ENCODE assay signal across 26 cellular contexts in genomic region chr4:6114181-6114580, GRCh38.
A peak's percentile ranks its signal among the peaks of the same experiment; 100 is the strongest.
DNase-seq lines count a peak whose midpoint lies in the region; ATAC-seq and TF ChIP-seq lines count a peak whose summit lies in the region.
"Had no signal": no experiment of that assay in that cellular context is flagged by ENCODE, and none has a peak within 500 bp of the region (broad histone marks: within the 10 kb centered on the region; RNA-seq: fewer than 3 reads in every experiment).

No MANE protein-coding gene starts in this region.

- H3K27me3 ChIP-seq in CD4-positive, CD25-positive, alpha-beta regulatory T cell (ENCODE audit: control insufficient read depth, insufficient read depth, low read length): no peaks in the 10 kb centered on the region
- H3K27me3 ChIP-seq in H9 (ENCODE audit: insufficient read depth, low read length): no peaks in the 10 kb centered on the region
- H3K27me3 ChIP-seq: BE2C had no signal

- H3K4me3 ChIP-seq in CD4-positive, CD25-positive, alpha-beta regulatory T cell (ENCODE audit: low read depth, low read length): no peak overlapping the region

- DNase-seq in T-helper 2 cell treated with Interferon-gamma antibody and Interleukin-4, amounts not matched to agents 5 μg/mL and 100 μg/mL, for 36 hours (ENCODE audit: low spot score): no peak
- no peak for DNase-seq in T-helper 2 cell
- DNase-seq in CD4-positive, CD25-positive, alpha-beta regulatory T cell: no peak
- DNase-seq in central memory CD8-positive, alpha-beta T cell (ENCODE audit: low spot score in 2 of 2): no peak
- DNase-seq in mesenteric fat pad (ENCODE audit: low spot score): peak; percentile 72
- no peak for DNase-seq in H9
- DNase-seq: 8988T, ACHN, BE2C, Calu3, DMS79 treated with DMSO at 0.1 percent for 48 hours, GF-D8, Karpas-422, NCI-H1092 treated with DMSO at 0.1 percent for 48 hours, NCI-H1436, NCI-H187, NCI-H2081 treated with DMSO at 0.1 percent for 48 hours, NCI-H2171, NCI-H226, NCI-H510A, NCI-H69, Right ventricle myocardium superior, RPMI8226 had no signal

- H3K36me3 ChIP-seq in CD4-positive, CD25-positive, alpha-beta regulatory T cell (ENCODE audit: control insufficient read depth, insufficient read depth, low read length): peaks cover 28% of the 10 kb centered on the region
- H3K36me3 ChIP-seq: BE2C had no signal

- peaks cover 4% of the 10 kb centered on the region for H3K36me3 Mint-ChIP-seq in T-helper 2 cell treated with Interferon-gamma antibody and Interleukin-4, amounts not matched to agents 5 μg/mL and 100 μg/mL, for 36 hours (ENCODE audit: low read depth)
- H3K36me3 Mint-ChIP-seq in CD4-positive, CD25-positive, alpha-beta regulatory T cell: peaks cover 3% of the 10 kb centered on the region
- peaks cover 7% of the 10 kb centered on the region for H3K36me3 Mint-ChIP-seq in central memory CD8-positive, alpha-beta T cell (ENCODE audit: insufficient read depth)
- H3K36me3 Mint-ChIP-seq in H9 (ENCODE audit: insufficient read depth in 1 of 3, low read depth in 3 of 3): no peaks in the 10 kb centered on the region
- H3K36me3 Mint-ChIP-seq: CD14-positive monocyte had no signal

- H3K9me3 Mint-ChIP-seq in T-helper 2 cell treated with Interferon-gamma antibody and Interleukin-4, amounts not matched to agents 5 μg/mL and 100 μg/mL, for 36 hours: no peaks in the 10 kb centered on the region
- no peaks in the 10 kb centered on the region for H3K9me3 Mint-ChIP-seq in CD4-positive, CD25-positive, alpha-beta regulatory T cell
- H3K9me3 Mint-ChIP-seq in central memory CD8-positive, alpha-beta T cell: no peaks in the 10 kb centered on the region
- no peaks in the 10 kb centered on the region for H3K9me3 Mint-ChIP-seq in H9

- no peaks in the 10 kb centered on the region for H3K4me1 ChIP-seq in CD4-positive, CD25-positive, alpha-beta regulatory T cell (ENCODE audit: control insufficient read depth, insufficient read depth, low read length, poor library complexity, severe bottlenecking)
- H3K4me1 ChIP-seq in H9 (ENCODE audit: insufficient read depth, low read length): peaks cover 13% of the 10 kb centered on the region

- no peak overlapping the region for H3K18ac ChIP-seq in H9 (ENCODE audit: insufficient read length, low read depth, low read length)

- no peak overlapping the region for H2AFZ ChIP-seq in H9 (ENCODE audit: low read length)

- H3K4me3 Mint-ChIP-seq in T-helper 2 cell treated with Interferon-gamma antibody and Interleukin-4, amounts not matched to agents 5 μg/mL and 100 μg/mL, for 36 hours: peak overlapping the region; percentile 23
- no peak overlapping the region for H3K4me3 Mint-ChIP-seq in CD4-positive, CD25-positive, alpha-beta regulatory T cell
- no peak overlapping the region for H3K4me3 Mint-ChIP-seq in central memory CD8-positive, alpha-beta T cell
- no peak overlapping the region; a peak in 1 of 5 replicates for H3K4me3 Mint-ChIP-seq in H9
- H3K4me3 Mint-ChIP-seq: CD14-positive monocyte had no signal

- H4K20me1 ChIP-seq in H9 (ENCODE audit: control insufficient read depth, insufficient read depth, insufficient read length): no peaks in the 10 kb centered on the region

- H3K9me3 ChIP-seq in CD4-positive, CD25-positive, alpha-beta regulatory T cell (ENCODE audit: control insufficient read depth in 2 of 2, low read length in 2 of 2): no peaks in the 10 kb centered on the region
- no peaks in the 10 kb centered on the region for H3K9me3 ChIP-seq in H9 (ENCODE audit: control insufficient read depth, low read depth, low read length)
- H3K9me3 ChIP-seq: BE2C had no signal

- no peak overlapping the region for H3T11ph ChIP-seq in H9 (ENCODE audit: low read length)

- H3K23ac ChIP-seq in H9 (ENCODE audit: insufficient read length, low read depth, low read length): no peak overlapping the region

- H3K9ac ChIP-seq in H9 (ENCODE audit: extremely low read depth, insufficient read length, low read length): no peak overlapping the region

- no peak overlapping the region for H3K27ac ChIP-seq in CD4-positive, CD25-positive, alpha-beta regulatory T cell (ENCODE audit: insufficient read depth, low read length, poor library complexity, severe bottlenecking)
- H3K27ac ChIP-seq in H9 (ENCODE audit: insufficient read length, low read depth, low read length): no peak overlapping the region

- H3K79me2 ChIP-seq in H9 (ENCODE audit: insufficient read depth, low read length): no peaks in the 10 kb centered on the region

- no peak overlapping the region for H4K5ac ChIP-seq in H9 (ENCODE audit: insufficient read length, low read depth, low read length)

- H4K91ac ChIP-seq in H9 (ENCODE audit: insufficient read length, low read depth, low read length): no peak overlapping the region

- WGBS in H9 (ENCODE audit: extremely low coverage, insufficient read length, low lambda C conversion rate): no CpG with 5 or more reads among the region's 3 CpGs

- peak overlapping the region; percentile 59 for H3K27ac Mint-ChIP-seq in T-helper 2 cell treated with Interferon-gamma antibody and Interleukin-4, amounts not matched to agents 5 μg/mL and 100 μg/mL, for 36 hours
- peak overlapping the region in 2 of 3 donors; percentile 33 to 67 for H3K27ac Mint-ChIP-seq in CD4-positive, CD25-positive, alpha-beta regulatory T cell
- H3K27ac Mint-ChIP-seq in central memory CD8-positive, alpha-beta T cell (ENCODE audit: low read depth): peak overlapping the region; percentile 56
- no peak overlapping the region for H3K27ac Mint-ChIP-seq in H9
- H3K27ac Mint-ChIP-seq: CD14-positive monocyte had no signal

- H2AK5ac ChIP-seq in H9 (ENCODE audit: insufficient read length, low read length): no peak overlapping the region

- no peak overlapping the region for H2BK120ac ChIP-seq in H9 (ENCODE audit: low read depth, low read length, poor library complexity, severe bottlenecking)

- no peak overlapping the region for H3K4me2 ChIP-seq in H9 (ENCODE audit: insufficient read depth, insufficient read length, low read length)

- H2BK5ac ChIP-seq in H9 (ENCODE audit: insufficient read length, low read length): no peak overlapping the region

- no peak overlapping the region for H2BK12ac ChIP-seq in H9 (ENCODE audit: insufficient read length, low read depth, low read length)

- peaks cover 4% of the 10 kb centered on the region for H3K27me3 Mint-ChIP-seq in T-helper 2 cell treated with Interferon-gamma antibody and Interleukin-4, amounts not matched to agents 5 μg/mL and 100 μg/mL, for 36 hours (ENCODE audit: low read depth)
- no peaks in the 10 kb centered on the region for H3K27me3 Mint-ChIP-seq in CD4-positive, CD25-positive, alpha-beta regulatory T cell
- no peaks in the 10 kb centered on the region for H3K27me3 Mint-ChIP-seq in central memory CD8-positive, alpha-beta T cell
- H3K27me3 Mint-ChIP-seq in H9 (ENCODE audit: low read depth): peaks cover 39% of the 10 kb centered on the region

- no peak overlapping the region for H2BK20ac ChIP-seq in H9 (ENCODE audit: low read depth, low read length, poor library complexity, severe bottlenecking)

- peaks cover 17% of the 10 kb centered on the region for H3K4me1 Mint-ChIP-seq in T-helper 2 cell treated with Interferon-gamma antibody and Interleukin-4, amounts not matched to agents 5 μg/mL and 100 μg/mL, for 36 hours (ENCODE audit: low read depth)
- H3K4me1 Mint-ChIP-seq in CD4-positive, CD25-positive, alpha-beta regulatory T cell: peaks cover 6 to 17% (median 10%) of the 10 kb centered on the region in 4 donors
- peaks cover 6% of the 10 kb centered on the region for H3K4me1 Mint-ChIP-seq in central memory CD8-positive, alpha-beta T cell
- H3K4me1 Mint-ChIP-seq in H9: peaks cover 36 to 54% of the 10 kb centered on the region in 2 experiments
- H3K4me1 Mint-ChIP-seq: CD14-positive monocyte had no signal

- H2BK15ac ChIP-seq in H9 (ENCODE audit: low read depth, low read length): no peak overlapping the region

- no peak overlapping the region for H3K56ac ChIP-seq in H9 (ENCODE audit: insufficient read length, low read depth, low read length)

- TF ChIP-seq CTCF in H9 (conservative IDR thresholded peaks at IDR 0.05): no peak

- ATAC-seq in CD4-positive, CD25-positive, alpha-beta regulatory T cell (ENCODE audit: low read depth in 2 of 2): no peak
- no peak for ATAC-seq in central memory CD8-positive, alpha-beta T cell (replicated peaks; ENCODE audit: extremely low read depth, poor library complexity, severe bottlenecking)
- no peak for ATAC-seq in GM19035 (IDR thresholded peaks at IDR 0.05; ENCODE audit: unreplicated experiment)
- ATAC-seq: HepG2 had no signal

- H3K4ac ChIP-seq in H9 (ENCODE audit: low read depth, low read length): no peak overlapping the region

- no peak overlapping the region for H3K14ac ChIP-seq in H9 (ENCODE audit: insufficient read depth, low read length)

- no peaks in the 10 kb centered on the region for H3K79me1 ChIP-seq in H9 (ENCODE audit: insufficient read depth, low read depth, low read length, poor library complexity, severe bottlenecking)

- no peaks in the 10 kb centered on the region for H3K23me2 ChIP-seq in H9 (ENCODE audit: insufficient read length, low read depth, low read length, poor library complexity, severe bottlenecking)

- no peak overlapping the region for H4K8ac ChIP-seq in H9 (replicated peaks; ENCODE audit: insufficient read length, low read depth, low read length)

Comparison
In these comparisons a context has a peak if more than half of its experiments do, and no peak if none do; other contexts are left out.
1. H3K27ac Mint-ChIP-seq: peak in T-helper 2 cell treated with Interferon-gamma antibody and Interleukin-4, amounts not matched to agents 5 μg/mL and 100 μg/mL, for 36 hours (single experiment), CD4-positive, CD25-positive, alpha-beta regulatory T cell (2 of 3) and central memory CD8-positive, alpha-beta T cell (single experiment); none in H9 (0 of 3).